27 cellular contexts compared by ENCODE assay signal in genomic region chr4:1342003-1342402, GRCh38. TPM values are rescaled to one million over a fixed set of nuclear protein-coding genes. Genes with fewer than 3 reads are reported as not detected.
DNase-seq lines count a peak whose midpoint lies in the region; TF ChIP-seq lines count a peak whose summit lies in the region.
"Had no signal": no experiment of that assay in that cellular context is flagged by ENCODE, and none has a peak within 500 bp of the region (broad histone marks: within the 10 kb centered on the region; RNA-seq: fewer than 3 reads in every experiment).

No MANE protein-coding gene starts in this region.

- H3K9ac ChIP-seq in GM23248 (no peak overlapping the region), MM.1S (ENCODE audit: low read length) (no peak overlapping the region), fibroblast of lung (ENCODE audit: insufficient read depth, low read length) (no peak overlapping the region)
- H3K9ac ChIP-seq: BLaER1 treated with 17β-estradiol and CSF1 and Interleukin-3, amounts not matched to agents 10 nM and 100 nM had no signal

- DNase-seq in GM23248: peak; percentile 25
- peak; percentile 1 for DNase-seq in MM.1S
- DNase-seq in fibroblast of lung (ENCODE audit: low read depth in 2 of 2): peak; percentile 32 to 42
- DNase-seq in renal cortical epithelial cell (ENCODE audit: low read depth): peak; percentile 19
- DNase-seq in tibial artery: no peak
- DNase-seq in DMS153 treated with DMSO at 0.1 percent for 48 hours (lab: John Stamatoyannopoulos, UW; ENCODE audit: unreplicated experiment): no peak
- DNase-seq in DMS79 treated with DMSO at 0.1 percent for 48 hours (lab: John Stamatoyannopoulos, UW): no peak
- DNase-seq: activated CD4-positive, alpha-beta T cell treated with anti-CD3 and anti-CD28 coated beads, Interleukin-2, amount 50 U/mL, for 4 hours; activated naive CD4-positive, alpha-beta T cell treated with anti-CD3 and anti-CD28 coated beads, Interleukin-2, amount 50 U/mL, for 16 hours; amygdala; Caco-2; DMS79; effector CD4-positive, alpha-beta T cell; left ventricle myocardium inferior; MG63; NCI-H1417; NCI-H2081; NCI-H524 treated with DMSO at 0.1 percent for 48 hours; PC-3; sigmoid colon; stimulated activated CD4-positive, alpha-beta T cell treated with anti-CD3 and anti-CD28 coated beads, Interleukin-12 subunit alpha, Interleukin-12 subunit beta, amount 100 ng/mL, for 4 hours; stimulated activated CD4-positive, alpha-beta T cell treated with anti-CD3 and anti-CD28 coated beads, Interleukin-2, amount 100 ng/mL, for 48 hours; transverse colon had no signal

- TF ChIP-seq CTCF in MM.1S (IDR thresholded peaks at IDR 0.05; ENCODE audit: low read length) (no peak), fibroblast of lung (conservative IDR thresholded peaks at IDR 0.05 in 1 of 2, IDR thresholded peaks at IDR 0.05 in 1 of 2; ENCODE audit: low read depth in 1 of 2, low read length in 2 of 2) (no peak), tibial artery (IDR thresholded peaks at IDR 0.05) (no peak)

- H3F3A ChIP-seq in GM23248 (ENCODE audit: insufficient read depth) (peaks cover 26% of the 10 kb centered on the region; the same call in 1 of the 2 replicates), MM.1S (ENCODE audit: insufficient read depth, low read length) (peaks cover 10% of the 10 kb centered on the region; the same call in 1 of the 2 replicates)

- H3K79me2 ChIP-seq in GM23248 (ENCODE audit: insufficient read depth) (peaks cover 43% of the 10 kb centered on the region), MM.1S (ENCODE audit: low read length) (no peaks in the 10 kb centered on the region), fibroblast of lung (ENCODE audit: control insufficient read depth, insufficient read depth, low read length) (peaks cover 3% of the 10 kb centered on the region)

- H3K27ac ChIP-seq in GM23248 (no peak overlapping the region), MM.1S (ENCODE audit: low read length) (no peak overlapping the region), fibroblast of lung (ENCODE audit: insufficient read depth, low read length) (no peak overlapping the region), tibial artery (no peak overlapping the region)
- H3K27ac ChIP-seq: BLaER1 treated with 17β-estradiol and CSF1 and Interleukin-3, amounts not matched to agents 10 nM and 100 nM; epithelial cell of prostate; left ventricle myocardium inferior; sigmoid colon; SK-N-MC; transverse colon had no signal

- H3K27me3 ChIP-seq in GM23248 (replicated peaks; ENCODE audit: insufficient read depth): no peaks in the 10 kb centered on the region
- H3K27me3 ChIP-seq in MM.1S (replicated peaks; ENCODE audit: insufficient read depth, low read length): no peaks in the 10 kb centered on the region
- H3K27me3 ChIP-seq in fibroblast of lung (ENCODE audit: control insufficient read depth, insufficient read depth, low read length): no peaks in the 10 kb centered on the region
- H3K27me3 ChIP-seq in tibial artery: no peaks in the 10 kb centered on the region
- H3K27me3 ChIP-seq: BLaER1 treated with 17β-estradiol and CSF1 and Interleukin-3, amounts not matched to agents 10 nM and 100 nM; MG63; sigmoid colon; transverse colon had no signal

- peaks cover 6% of the 10 kb centered on the region; the same call in 1 of the 2 replicates for H3K4me1 ChIP-seq in GM23248 (ENCODE audit: insufficient read depth)
- H3K4me1 ChIP-seq in MM.1S (ENCODE audit: low read length): no peaks in the 10 kb centered on the region
- H3K4me1 ChIP-seq in fibroblast of lung (ENCODE audit: control insufficient read depth, extremely low read depth, insufficient read depth, low read length): no peaks in the 10 kb centered on the region
- peaks cover 0 to 14% (median 7%) of the 10 kb centered on the region in 4 donors for H3K4me1 ChIP-seq in tibial artery
- H3K4me1 ChIP-seq: Caco-2 had no signal

- H2AFZ ChIP-seq in GM23248: no peak overlapping the region
- H2AFZ ChIP-seq in MM.1S (ENCODE audit: low read length): no peak overlapping the region
- H2AFZ ChIP-seq in fibroblast of lung (ENCODE audit: low read length): no peak overlapping the region
- H2AFZ ChIP-seq: GM23338 had no signal

- H3K36me3 ChIP-seq in GM23248 (ENCODE audit: low read depth) (peaks cover 22% of the 10 kb centered on the region), MM.1S (replicated peaks; ENCODE audit: insufficient read depth, low read length) (peaks cover 27% of the 10 kb centered on the region), fibroblast of lung (ENCODE audit: control insufficient read depth, insufficient read depth, low read length) (peaks cover 32% of the 10 kb centered on the region), tibial artery (peaks cover 40 to 49% (median 47%) of the 10 kb centered on the region in 3 donors)

- in situ Hi-C loops in GM23248 (cut with MboI): no loop called here

- H3K9me2 ChIP-seq in GM23248 (ENCODE audit: insufficient read depth) (no peaks in the 10 kb centered on the region), MM.1S (replicated peaks; ENCODE audit: insufficient read depth, low read length) (no peaks in the 10 kb centered on the region)

- intact Hi-C loops in tibial artery (cut with DNase I; ENCODE audit: low total_unique reads): loop anchor here (10.0 kb wide), 1 partner anchor 177 kb away; no protein-coding TSS in a partner anchor

- H4K20me1 ChIP-seq in GM23248 (ENCODE audit: insufficient read depth) (no peaks in the 10 kb centered on the region), MM.1S (ENCODE audit: insufficient read depth, low read length) (no peaks in the 10 kb centered on the region), fibroblast of lung (ENCODE audit: control insufficient read depth, extremely low read depth, insufficient read depth, low read length) (no peaks in the 10 kb centered on the region)

- H3K4me3 ChIP-seq in GM23248 (no peak overlapping the region), MM.1S (ENCODE audit: low read length) (no peak overlapping the region), fibroblast of lung (replicated peaks in 1 of 4; ENCODE audit: control extremely low read depth in 1 of 4, insufficient read depth in 1 of 4, low read depth in 3 of 4, low read length in 4 of 4) (no peak overlapping the region), tibial artery (no peak overlapping the region)
- H3K4me3 ChIP-seq: BLaER1 treated with 17β-estradiol and CSF1 and Interleukin-3, amounts not matched to agents 10 nM and 100 nM; GM23338; left ventricle myocardium inferior; MG63; sigmoid colon; SK-N-MC; transverse colon had no signal

- no peaks in the 10 kb centered on the region for H3K9me3 ChIP-seq in GM23248 (ENCODE audit: low read depth)
- H3K9me3 ChIP-seq in MM.1S (replicated peaks; ENCODE audit: insufficient read depth, low read length): no peaks in the 10 kb centered on the region
- H3K9me3 ChIP-seq in fibroblast of lung (ENCODE audit: control insufficient read depth, insufficient read depth, low read depth, low read length): no peaks in the 10 kb centered on the region
- H3K9me3 ChIP-seq in tibial artery: no peaks in the 10 kb centered on the region
- H3K9me3 ChIP-seq: Caco-2, left ventricle myocardium inferior, MG63, sigmoid colon, transverse colon had no signal

- H3K4me2 ChIP-seq in GM23248 (ENCODE audit: unreplicated experiment) (no peak overlapping the region), MM.1S (ENCODE audit: low read depth, low read length) (no peak overlapping the region), fibroblast of lung (ENCODE audit: extremely low read depth, insufficient read depth, low read length) (no peak overlapping the region)
- H3K4me2 ChIP-seq: BLaER1 treated with 17β-estradiol and CSF1 and Interleukin-3, amounts not matched to agents 10 nM and 100 nM; GM23338 had no signal

- 93 to 97% methylated on average over 1 of the region's 1 CpG for WGBS in GM23248 (ENCODE audit: low coverage in 1 of 2, low lambda C conversion rate in 2 of 2, missing lambda C conversion rate in 2 of 2), 2 experiments

RNA-seq across cellular contexts. Expression of gene UVSSA, which starts 5.0 kb away (rescaled TPM):
- 3.0 and 4.1 TPM in 2 replicates for total RNA-seq in GM23248 (2014; rRNA removed; shearing (Covaris generic))
- polyA plus RNA-seq in GM23248 (2016; fragmentation: Nextera tagmentation; extraction: Ambion mirVana) (2.2 and 2.9 TPM in 2 replicates), fibroblast of lung (4.0 and 4.6 TPM in 2 replicates)
- total RNA-seq in fibroblast of lung (4.6 and 7.6 TPM in 2 replicates), renal cortical epithelial cell (4.7 and 10.9 TPM in 2 replicates)
- polyA plus RNA-seq in fibroblast of lung (2012): 3.9 and 4.3 TPM in 2 replicates
- polyA minus RNA-seq in fibroblast of lung (ENCODE audit: low replicate concordance): 5.6 and 7.3 TPM in 2 replicates

RNA-seq across cellular contexts. Expression of gene MAEA, which starts 52.3 kb away (rescaled TPM):
- total RNA-seq in GM23248 (2014; rRNA removed; shearing (Covaris generic)): 53.4 and 85.0 TPM in 2 replicates
- 57.3 and 61.6 TPM in 2 replicates for polyA plus RNA-seq in GM23248 (2016; fragmentation: Nextera tagmentation; extraction: Ambion mirVana)
- 37.2 and 44.3 TPM in 2 replicates for total RNA-seq in fibroblast of lung
- 53.8 and 59.5 TPM in 2 replicates for polyA plus RNA-seq in fibroblast of lung
- 49.3 and 67.4 TPM in 2 replicates for polyA plus RNA-seq in fibroblast of lung (2012)
- 55.9 and 75.0 TPM in 2 replicates for polyA minus RNA-seq in fibroblast of lung (ENCODE audit: low replicate concordance)
- 90.5 and 139 TPM in 2 replicates for total RNA-seq in renal cortical epithelial cell

Comparison
In these comparisons a context has a peak if more than half of its experiments do, and no peak if none do; other contexts are left out.
1. DNase-seq: peak in GM23248 (single experiment), MM.1S (single experiment), fibroblast of lung (2 of 2) and renal cortical epithelial cell (single experiment); none in tibial artery (0 of 2), DMS153 treated with DMSO at 0.1 percent for 48 hours (single experiment) and DMS79 treated with DMSO at 0.1 percent for 48 hours (single experiment).